ENCODE assay signal across 1 cellular context in genomic region chr11:105577645-105578044, GRCh38.
TF ChIP-seq lines count a peak whose summit lies in the region.

No MANE protein-coding gene starts in this region.

TF ChIP-seq in HCT116, 20 proteins besides CTCF, POLR2A, EP300 and RAD21 (continued from another document):
- TF ChIP-seq ZBTB33 (IDR thresholded peaks at IDR 0.05; ENCODE audit: extremely low read depth, insufficient replicate concordance, low read length) (no peak), YY1 (IDR thresholded peaks at IDR 0.05; ENCODE audit: extremely low read depth, insufficient replicate concordance, low read depth, low read length) (no peak), REST (IDR thresholded peaks at IDR 0.05; ENCODE audit: low read depth) (no peak), SIN3A (IDR thresholded peaks at IDR 0.05; ENCODE audit: low read depth) (no peak)
